In the genomic region with DNA sequence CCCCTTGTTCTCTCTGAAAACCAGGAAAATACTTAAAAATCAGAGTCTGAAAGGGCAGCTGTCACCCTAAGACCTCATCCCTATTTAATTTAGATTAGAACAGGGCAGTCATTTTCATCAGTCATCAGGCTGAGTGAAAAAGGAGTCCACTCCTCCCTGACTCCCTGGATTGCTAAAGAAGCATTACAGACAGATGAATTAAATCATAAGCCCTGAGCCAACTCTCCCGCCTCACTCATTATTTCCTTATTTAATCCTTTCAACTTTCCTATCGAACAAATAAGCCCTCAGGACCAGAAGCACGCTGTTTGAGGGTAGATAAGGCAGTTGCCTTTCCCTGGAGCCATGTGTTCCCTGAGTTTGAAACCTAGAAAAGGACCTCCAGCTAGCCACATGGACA, we compare ENCODE assay signal across 22 cellular contexts.
"Had no signal": no experiment of that assay in that cellular context is flagged by ENCODE, and none has a peak within 500 bp of the region (broad histone marks: within the 10 kb centered on the region; RNA-seq: fewer than 3 reads in every experiment).

No MANE protein-coding gene starts in this region.

- H3K36me3 Mint-ChIP-seq: immature natural killer cell, neural progenitor cell had no signal

- DNase-seq: effector memory CD8-positive, alpha-beta T cell; foreskin keratinocyte; immature natural killer cell; left cardiac atrium; left ventricle myocardium inferior; mucosa of descending colon; naive thymus-derived CD8-positive, alpha-beta T cell; nucleus accumbens; pancreas; right cardiac atrium; small intestine; stimulated activated CD4-positive, alpha-beta T cell treated with anti-CD3 and anti-CD28 coated beads, Interleukin-12 subunit alpha, Interleukin-12 subunit beta, amount 100 ng/mL, for 4 hours; stimulated activated CD4-positive, alpha-beta T cell treated with anti-CD3 and anti-CD28 coated beads, Interleukin-2, amount 100 ng/mL, for 48 hours; tibial artery; upper lobe of right lung had no signal

- H3K4me3 Mint-ChIP-seq: effector memory CD8-positive, alpha-beta T cell; immature natural killer cell; naive thymus-derived CD8-positive, alpha-beta T cell; neural progenitor cell; stimulated activated naive CD8-positive, alpha-beta T cell treated with anti-CD3 and anti-CD28 coated beads, Interleukin-15, Interleukin-2, amounts not matched to agents 100 ng/mL and 50 ng/mL, for 24 hours had no signal

- H3K27ac ChIP-seq: epithelial cell of prostate, foreskin keratinocyte, left ventricle myocardium inferior, neural progenitor cell, pancreas, tibial artery, upper lobe of right lung, vagina had no signal

- H3K9me3 ChIP-seq: left ventricle myocardium inferior, mucosa of descending colon, pancreas, tibial artery, upper lobe of right lung, vagina had no signal

- H3K4me3 ChIP-seq: left ventricle myocardium inferior, lung, mucosa of descending colon, neural progenitor cell, pancreas, tibial artery, upper lobe of right lung, vagina had no signal

- H3K27me3 Mint-ChIP-seq: naive thymus-derived CD8-positive, alpha-beta T cell had no signal

- H3K36me3 ChIP-seq: left ventricle myocardium inferior, neural progenitor cell, pancreas, tibial artery, upper lobe of right lung, vagina had no signal

- H3K4me2 ChIP-seq: neural progenitor cell had no signal

- H3K27me3 ChIP-seq: foreskin keratinocyte, neural progenitor cell, pancreas, tibial artery, upper lobe of right lung, vagina had no signal

- H3K4me1 ChIP-seq: foreskin keratinocyte, neural progenitor cell, pancreas, tibial artery, upper lobe of right lung, vagina had no signal

- ATAC-seq: effector memory CD8-positive, alpha-beta T cell; foreskin keratinocyte; mucosa of descending colon; naive thymus-derived CD8-positive, alpha-beta T cell; pancreas; right cardiac atrium; upper lobe of right lung had no signal

- FAIRE-seq: keratinocyte, pancreas, small intestine had no signal

- H3K27ac Mint-ChIP-seq: effector memory CD8-positive, alpha-beta T cell; immature natural killer cell; neural progenitor cell; progenitor cell of endocrine pancreas; stimulated activated naive CD8-positive, alpha-beta T cell treated with anti-CD3 and anti-CD28 coated beads, Interleukin-15, Interleukin-2, amounts not matched to agents 100 ng/mL and 50 ng/mL, for 24 hours had no signal

- H3K9ac ChIP-seq: neural progenitor cell had no signal

- H3K9me3 Mint-ChIP-seq: effector memory CD8-positive, alpha-beta T cell had no signal

- H2AFZ ChIP-seq: neural progenitor cell had no signal

- H3K4me1 Mint-ChIP-seq: immature natural killer cell had no signal
